11 cellular contexts compared by ENCODE assay signal in genomic region chr2:230738391-230738811, GRCh38. TPM values are rescaled to one million over a fixed set of nuclear protein-coding genes. Genes with fewer than 3 reads are reported as not detected.
DNase-seq lines count a peak whose midpoint lies in the region; ATAC-seq and TF ChIP-seq lines count a peak whose summit lies in the region.
"Had no signal": no experiment of that assay in that cellular context is flagged by ENCODE, and none has a peak within 500 bp of the region (broad histone marks: within the 10 kb centered on the region; RNA-seq: fewer than 3 reads in every experiment).

No MANE protein-coding gene starts in this region.

- no peak for TF ChIP-seq EP300 in esophagus muscularis mucosa (IDR thresholded peaks at IDR 0.05)

- intact Hi-C loops in esophagus muscularis mucosa (cut with DNase I) = no loop called here

- peak; percentile 85 for DNase-seq in H4 (ENCODE audit: low spot score)
- no peak for DNase-seq in RWPE2 (ENCODE audit: low spot score)
- DNase-seq in esophagus muscularis mucosa (ENCODE audit: extremely low spot score) = no peak
- DNase-seq in renal cortical epithelial cell (ENCODE audit: low read depth) = peak; percentile 78
- DNase-seq in NCI-H1436 (lab: John Stamatoyannopoulos, UW) = no peak
- DNase-seq in Peyer's patch = no peak
- no peak for DNase-seq in SW 1271 (lab: John Stamatoyannopoulos, UW)
- DNase-seq: activated T-cell treated with anti-CD3 and anti-CD28 coated beads, Interleukin-2, amount 50 U/mL, for 48 hours; hippocampal formation; NCI-H524 had no signal

- WGBS in esophagus muscularis mucosa = 20% methylated on average over 1 of the region's 1 CpG

- ATAC-seq in RWPE2 (ENCODE audit: low read depth) (no peak), HG02759 (IDR thresholded peaks at IDR 0.05; ENCODE audit: unreplicated experiment) (no peak)

- peak overlapping the region; percentile 26 for H3K27ac ChIP-seq in RWPE2 (ENCODE audit: poor library complexity, severe bottlenecking)
- peak overlapping the region; percentile 31 to 59 (median 46) for H3K27ac ChIP-seq in esophagus muscularis mucosa (replicated peaks in 1 of 4)
- peak overlapping the region in 2 of 4 donors; percentile 36 to 58 for H3K27ac ChIP-seq in Peyer's patch

- H3K36me3 ChIP-seq in RWPE2 (ENCODE audit: low read depth) = peaks cover 55% of the 10 kb centered on the region
- peaks cover 0 to 6% (median 0%) of the 10 kb centered on the region in 4 donors for H3K36me3 ChIP-seq in esophagus muscularis mucosa
- peaks cover 0 to 4% (median 0%) of the 10 kb centered on the region in 3 donors for H3K36me3 ChIP-seq in Peyer's patch

- H3K4me1 ChIP-seq in RWPE2 (ENCODE audit: insufficient read depth, poor library complexity, severe bottlenecking) = peaks cover 31% of the 10 kb centered on the region
- H3K4me1 ChIP-seq in esophagus muscularis mucosa = peaks cover 35 to 62% (median 57%) of the 10 kb centered on the region in 4 donors
- peaks cover 5 to 47% (median 9%) of the 10 kb centered on the region in 4 donors for H3K4me1 ChIP-seq in Peyer's patch

- TF ChIP-seq CTCF in RWPE2 (IDR thresholded peaks at IDR 0.05; ENCODE audit: poor library complexity, severe bottlenecking) (no peak), esophagus muscularis mucosa (IDR thresholded peaks at IDR 0.05) (no peak), Peyer's patch (IDR thresholded peaks at IDR 0.05) (no peak)

- no peaks in the 10 kb centered on the region for H3K27me3 ChIP-seq in RWPE2 (ENCODE audit: insufficient read depth, poor library complexity, severe bottlenecking)
- H3K27me3 ChIP-seq in esophagus muscularis mucosa = no peaks in the 10 kb centered on the region
- no peaks in the 10 kb centered on the region for H3K27me3 ChIP-seq in Peyer's patch

- H3K9me3 ChIP-seq in RWPE2 (ENCODE audit: severe bottlenecking) (no peaks in the 10 kb centered on the region), esophagus muscularis mucosa (no peaks in the 10 kb centered on the region), Peyer's patch (no peaks in the 10 kb centered on the region)

- H3K4me3 ChIP-seq in RWPE2 (ENCODE audit: severe bottlenecking) (no peak overlapping the region), esophagus muscularis mucosa (no peak overlapping the region), Peyer's patch (no peak overlapping the region)

- TF ChIP-seq POLR2A in esophagus muscularis mucosa (IDR thresholded peaks at IDR 0.05; ENCODE audit: low read depth) (no peak), Peyer's patch (IDR thresholded peaks at IDR 0.05) (no peak)

RNA-seq across cellular contexts. Expression of gene CAB39, which starts 25.8 kb away (rescaled TPM):
- 32.8 and 42.2 TPM in 2 replicates for total RNA-seq in H4 (2014; rRNA removed; shearing (Covaris generic))
- 100 to 1,000 TPM in 1 of 4 donors, 10 to 100 TPM in 3; 73.6 to 105 (median 83.9) TPM for total RNA-seq in esophagus muscularis mucosa
- total RNA-seq in renal cortical epithelial cell = 148 and 169 TPM in 2 replicates
- 100 to 1,000 TPM in 1 of 4 donors, 10 to 100 TPM in 3; 60.2 to 124 (median 72.2) TPM for total RNA-seq in Peyer's patch

Comparison
In these comparisons a context has a peak if more than half of its experiments do, and no peak if none do; other contexts are left out.
1. DNase-seq: peak in H4 (single experiment) and renal cortical epithelial cell (single experiment); none in RWPE2 (single experiment), esophagus muscularis mucosa (single experiment), NCI-H1436 (single experiment), Peyer's patch (0 of 3) and SW 1271 (0 of 2).